Comparison of ENCODE assay signal across 32 cellular contexts in genomic region chr18:26768388-26768787, GRCh38.
"Had no signal": no experiment of that assay in that cellular context is flagged by ENCODE, and none has a peak within 500 bp of the region (broad histone marks: within the 10 kb centered on the region; RNA-seq: fewer than 3 reads in every experiment).

No MANE protein-coding gene starts in this region.

- H3K9me3 ChIP-seq: ascending aorta, gastrocnemius medialis had no signal

- H3K27me3 ChIP-seq: ascending aorta, brain microvascular endothelial cell, dorsolateral prefrontal cortex, gastrocnemius medialis, heart left ventricle had no signal

- H3K27ac Mint-ChIP-seq: activated CD4-positive, alpha-beta memory T cell treated with anti-CD3 and anti-CD28 coated beads for 36 hours; activated CD4-positive, alpha-beta T cell treated with anti-CD3 and anti-CD28 coated beads for 36 hours; activated CD4-positive, alpha-beta T cell treated with anti-CD3 and anti-CD28 coated beads, Interleukin-2, amount 10 ng/mL, durations not matched to agents 24 days and 14 days; activated CD8-positive, alpha-beta memory T cell treated with anti-CD3 and anti-CD28 coated beads, Interleukin-2, amount 10 ng/mL, durations not matched to agents 7 days and 5 days; activated CD8-positive, alpha-beta T cell treated with anti-CD3 and anti-CD28 coated beads, Interleukin-2, amount 10 ng/mL, durations not matched to agents 7 days and 5 days; activated naive CD4-positive, alpha-beta T cell treated with anti-CD3 and anti-CD28 coated beads for 36 hours; activated naive CD4-positive, alpha-beta T cell treated with anti-CD3 and anti-CD28 coated beads, Interleukin-2, amount 50 U/mL, for 72 hours; activated naive CD8-positive, alpha-beta T cell treated with anti-CD3 and anti-CD28 coated beads, Interleukin-2, amount 10 ng/mL, durations not matched to agents 7 days and 5 days; activated T-helper 1 cell treated with anti-CD3 and anti-CD28 coated beads, Interleukin-12 subunit alpha, Interleukin-12 subunit beta, Interleukin-2, Interleukin-4 antibody, amounts not matched to agents 30 ng/mL and 10 ng/mL and 1 ng/mL, durations not matched to agents 14 hours and 24 hours and 36 hours; activated T-helper 2 cell treated with anti-CD3 and anti-CD28 coated beads, Interferon-gamma antibody, Interleukin-2, Interleukin-4, amounts not matched to agents 10 μg/mL and 5 μg/mL and 100 μg/mL, durations not matched to agents 14 hours and 24 hours and 36 hours; dendritic cell treated with granulocyte-macrophage colony-stimulating factor and Interleukin-4, amounts not matched to agents 40 ng/mL and 50 ng/mL, for 4 days; endodermal cell had no signal

- H3K27me3 Mint-ChIP-seq: activated CD4-positive, alpha-beta memory T cell treated with anti-CD3 and anti-CD28 coated beads for 36 hours; activated CD4-positive, alpha-beta T cell treated with anti-CD3 and anti-CD28 coated beads for 36 hours; activated CD4-positive, alpha-beta T cell treated with anti-CD3 and anti-CD28 coated beads, Interleukin-2, amount 10 ng/mL, durations not matched to agents 24 days and 14 days; activated CD8-positive, alpha-beta memory T cell treated with anti-CD3 and anti-CD28 coated beads, Interleukin-2, amount 10 ng/mL, durations not matched to agents 7 days and 5 days; dendritic cell treated with granulocyte-macrophage colony-stimulating factor and Interleukin-4, amounts not matched to agents 40 ng/mL and 50 ng/mL, for 4 days had no signal

- H3K9me3 Mint-ChIP-seq: activated naive CD8-positive, alpha-beta T cell treated with anti-CD3 and anti-CD28 coated beads, Interleukin-2, amount 10 ng/mL, durations not matched to agents 7 days and 5 days; activated T-helper 1 cell treated with anti-CD3 and anti-CD28 coated beads, Interleukin-12 subunit alpha, Interleukin-12 subunit beta, Interleukin-2, Interleukin-4 antibody, amounts not matched to agents 30 ng/mL and 10 ng/mL and 1 ng/mL, durations not matched to agents 14 hours and 24 hours and 36 hours; activated T-helper 2 cell treated with anti-CD3 and anti-CD28 coated beads, Interferon-gamma antibody, Interleukin-2, Interleukin-4, amounts not matched to agents 10 μg/mL and 5 μg/mL and 100 μg/mL, durations not matched to agents 14 hours and 24 hours and 36 hours had no signal

- DNase-seq: activated CD4-positive, alpha-beta memory T cell treated with anti-CD3 and anti-CD28 coated beads for 36 hours; activated CD4-positive, alpha-beta T cell treated with anti-CD3 and anti-CD28 coated beads for 36 hours; activated CD4-positive, alpha-beta T cell treated with anti-CD3 and anti-CD28 coated beads, Interleukin-2, amount 10 ng/mL, durations not matched to agents 24 days and 14 days; activated CD4-positive, CD25-positive, alpha-beta regulatory T cell; activated CD4-positive, CD25-positive, alpha-beta regulatory T cell treated with anti-CD3 and anti-CD28 coated beads, Interleukin-2, amount 50 U/mL, for 72 hours; activated CD8-positive, alpha-beta memory T cell treated with anti-CD3 and anti-CD28 coated beads, Interleukin-2, amount 10 ng/mL, durations not matched to agents 7 days and 5 days; activated CD8-positive, alpha-beta memory T cell treated with anti-CD3 and anti-CD28 coated beads, Interleukin-2, amount 50 U/mL, for 4 hours; activated CD8-positive, alpha-beta T cell treated with anti-CD3 and anti-CD28 coated beads, Interleukin-2, amount 10 ng/mL, durations not matched to agents 7 days and 5 days; activated effector memory CD4-positive, alpha-beta T cell treated with anti-CD3 and anti-CD28 coated beads, Interleukin-2, amount 50 U/mL, for 16 hours; activated naive CD4-positive, alpha-beta T cell treated with anti-CD3 and anti-CD28 coated beads for 36 hours; activated naive CD8-positive, alpha-beta T cell treated with anti-CD3 and anti-CD28 coated beads, Interleukin-2, amount 10 ng/mL, durations not matched to agents 7 days and 5 days; activated T-cell treated with anti-CD3 and anti-CD28 coated beads, Interleukin-2, amount 50 U/mL, for 1 hour; activated T-cell treated with anti-CD3 and anti-CD28 coated beads, Interleukin-2, amount 50 U/mL, for 48 hours; brain microvascular endothelial cell; caudate nucleus; cerebellar nuclear complex; dorsolateral prefrontal cortex; effector memory CD4-positive, alpha-beta T cell; endodermal cell; foreskin keratinocyte; gastrocnemius medialis; glutamatergic neuron; heart left ventricle; T-helper 1 cell; T-helper 2 cell had no signal

- H3K4me1 Mint-ChIP-seq: activated CD4-positive, alpha-beta T cell treated with anti-CD3 and anti-CD28 coated beads for 36 hours; activated CD4-positive, alpha-beta T cell treated with anti-CD3 and anti-CD28 coated beads, Interleukin-2, amount 10 ng/mL, durations not matched to agents 24 days and 14 days; activated CD8-positive, alpha-beta memory T cell treated with anti-CD3 and anti-CD28 coated beads, Interleukin-2, amount 10 ng/mL, durations not matched to agents 7 days and 5 days; activated naive CD8-positive, alpha-beta T cell treated with anti-CD3 and anti-CD28 coated beads, Interleukin-2, amount 10 ng/mL, durations not matched to agents 7 days and 5 days had no signal

- H3K4me3 ChIP-seq: ascending aorta, coronary artery, dorsolateral prefrontal cortex, gastrocnemius medialis, heart left ventricle had no signal

- H3K4me3 Mint-ChIP-seq: activated CD4-positive, alpha-beta memory T cell treated with anti-CD3 and anti-CD28 coated beads for 36 hours; activated CD4-positive, alpha-beta T cell treated with anti-CD3 and anti-CD28 coated beads for 36 hours; activated CD4-positive, alpha-beta T cell treated with anti-CD3 and anti-CD28 coated beads, Interleukin-2, amount 10 ng/mL, durations not matched to agents 24 days and 14 days; activated CD8-positive, alpha-beta memory T cell treated with anti-CD3 and anti-CD28 coated beads, Interleukin-2, amount 10 ng/mL, durations not matched to agents 7 days and 5 days; activated CD8-positive, alpha-beta T cell treated with anti-CD3 and anti-CD28 coated beads, Interleukin-2, amount 10 ng/mL, durations not matched to agents 7 days and 5 days; activated naive CD4-positive, alpha-beta T cell treated with anti-CD3 and anti-CD28 coated beads for 36 hours; activated naive CD8-positive, alpha-beta T cell treated with anti-CD3 and anti-CD28 coated beads, Interleukin-2, amount 10 ng/mL, durations not matched to agents 7 days and 5 days; activated T-helper 1 cell treated with anti-CD3 and anti-CD28 coated beads, Interleukin-12 subunit alpha, Interleukin-12 subunit beta, Interleukin-2, Interleukin-4 antibody, amounts not matched to agents 30 ng/mL and 10 ng/mL and 1 ng/mL, durations not matched to agents 14 hours and 24 hours and 36 hours; dendritic cell treated with granulocyte-macrophage colony-stimulating factor and Interleukin-4, amounts not matched to agents 40 ng/mL and 50 ng/mL, for 4 days; endodermal cell had no signal

- H3K4me1 ChIP-seq: ascending aorta, foreskin keratinocyte, gastrocnemius medialis, heart left ventricle had no signal

- H3K36me3 Mint-ChIP-seq: activated CD4-positive, alpha-beta memory T cell treated with anti-CD3 and anti-CD28 coated beads for 36 hours; activated CD8-positive, alpha-beta memory T cell treated with anti-CD3 and anti-CD28 coated beads, Interleukin-2, amount 10 ng/mL, durations not matched to agents 7 days and 5 days; activated naive CD4-positive, alpha-beta T cell treated with anti-CD3 and anti-CD28 coated beads, Interleukin-2, amount 50 U/mL, for 72 hours; activated naive CD8-positive, alpha-beta T cell treated with anti-CD3 and anti-CD28 coated beads, Interleukin-2, amount 10 ng/mL, durations not matched to agents 7 days and 5 days had no signal

- ATAC-seq: activated CD4-positive, alpha-beta T cell treated with anti-CD3 and anti-CD28 coated beads for 36 hours; activated CD8-positive, alpha-beta memory T cell treated with anti-CD3 and anti-CD28 coated beads, Interleukin-2, amount 10 ng/mL, durations not matched to agents 7 days and 5 days; activated CD8-positive, alpha-beta T cell treated with anti-CD3 and anti-CD28 coated beads, Interleukin-2, amount 10 ng/mL, durations not matched to agents 7 days and 5 days; activated naive CD4-positive, alpha-beta T cell treated with anti-CD3 and anti-CD28 coated beads, Interleukin-2, amount 50 U/mL, for 72 hours; esophagus mucosa; foreskin keratinocyte; gastrocnemius medialis; heart left ventricle had no signal

- H3K27ac ChIP-seq: ascending aorta, brain microvascular endothelial cell, coronary artery, dorsolateral prefrontal cortex, foreskin keratinocyte, gastrocnemius medialis, heart left ventricle had no signal

- H3K36me3 ChIP-seq: ascending aorta, brain microvascular endothelial cell, gastrocnemius medialis, heart left ventricle had no signal
